In genomic region chr11:128431931-128432330, GRCh38 we compare ENCODE assay signal across 31 cellular contexts.
"Had no signal": no experiment of that assay in that cellular context is flagged by ENCODE, and none has a peak within 500 bp of the region (broad histone marks: within the 10 kb centered on the region; RNA-seq: fewer than 3 reads in every experiment).

No MANE protein-coding gene starts in this region.

- H3K27ac Mint-ChIP-seq: activated CD4-positive, alpha-beta memory T cell treated with anti-CD3 and anti-CD28 coated beads, Interleukin-2, amount 10 ng/mL, durations not matched to agents 7 days and 5 days; activated CD4-positive, alpha-beta T cell treated with anti-CD3 and anti-CD28 coated beads for 36 hours; activated CD4-positive, alpha-beta T cell treated with anti-CD3 and anti-CD28 coated beads, Interleukin-2, amount 10 ng/mL, durations not matched to agents 7 days and 5 days; activated naive CD4-positive, alpha-beta T cell treated with anti-CD3 and anti-CD28 coated beads, Interleukin-2, amount 50 U/mL, for 24 hours; activated naive CD8-positive, alpha-beta T cell treated with anti-CD3 and anti-CD28 coated beads for 36 hours; activated naive CD8-positive, alpha-beta T cell treated with anti-CD3 and anti-CD28 coated beads, Interleukin-2, amount 50 U/mL, for 24 hours; activated T-cell treated with anti-CD3 and anti-CD28 coated beads, Interleukin-2, amount 50 U/mL, for 24 hours; activated T-cell treated with anti-CD3 and anti-CD28 coated beads, Interleukin-2, amount 50 U/mL, for 72 hours; T-helper 17 cell; T-helper 2 cell treated with Interferon-gamma antibody and Interleukin-4, amounts not matched to agents 5 μg/mL and 100 μg/mL, for 36 hours had no signal

- H3K36me3 Mint-ChIP-seq: activated naive CD4-positive, alpha-beta T cell treated with anti-CD3 and anti-CD28 coated beads, Interleukin-2, amount 50 U/mL, for 24 hours; activated naive CD8-positive, alpha-beta T cell treated with anti-CD3 and anti-CD28 coated beads for 36 hours had no signal

- DNase-seq: activated CD4-positive, alpha-beta memory T cell treated with anti-CD3 and anti-CD28 coated beads, Interleukin-2, amount 10 ng/mL, durations not matched to agents 7 days and 5 days; activated CD4-positive, alpha-beta T cell treated with anti-CD3 and anti-CD28 coated beads for 36 hours; activated CD4-positive, alpha-beta T cell treated with anti-CD3 and anti-CD28 coated beads, Interleukin-2, amount 10 ng/mL, durations not matched to agents 7 days and 5 days; activated CD4-positive, alpha-beta T cell treated with anti-CD3 and anti-CD28 coated beads, Interleukin-2, amount 50 U/mL, for 4 hours; activated CD4-positive, CD25-positive, alpha-beta regulatory T cell; activated CD4-positive, CD25-positive, alpha-beta regulatory T cell treated with anti-CD3 and anti-CD28 coated beads, Interleukin-2, amount 50 U/mL, for 72 hours; activated CD8-positive, alpha-beta memory T cell treated with anti-CD3 and anti-CD28 coated beads, Interleukin-2, amount 50 U/mL, for 48 hours; activated gamma-delta T cell; activated naive CD4-positive, alpha-beta T cell; activated naive CD8-positive, alpha-beta T cell treated with anti-CD3 and anti-CD28 coated beads for 36 hours; activated naive CD8-positive, alpha-beta T cell treated with anti-CD3 and anti-CD28 coated beads, Interleukin-2, amount 50 U/mL, for 24 hours; activated T-cell treated with anti-CD3 and anti-CD28 coated beads for 4 hours; activated T-cell treated with anti-CD3 and anti-CD28 coated beads, Interleukin-2, amount 50 U/mL, for 24 hours; activated T-cell treated with anti-CD3 and anti-CD28 coated beads, Interleukin-2, amount 50 U/mL, for 72 hours; adrenal gland; amygdala; body of pancreas; caudate nucleus; cerebellar nuclear complex; colonic mucosa; effector CD8-positive, alpha-beta T cell; esophagus squamous epithelium; foreskin keratinocyte; gastrocnemius medialis; glutamatergic neuron; heart left ventricle; T-helper 1 cell; T-helper 17 cell; T1000 had no signal

- H3K4me1 Mint-ChIP-seq: activated CD4-positive, alpha-beta memory T cell treated with anti-CD3 and anti-CD28 coated beads, Interleukin-2, amount 10 ng/mL, durations not matched to agents 7 days and 5 days had no signal

- H3K4me3 Mint-ChIP-seq: activated CD4-positive, alpha-beta memory T cell treated with anti-CD3 and anti-CD28 coated beads, Interleukin-2, amount 10 ng/mL, durations not matched to agents 7 days and 5 days; activated CD4-positive, alpha-beta T cell treated with anti-CD3 and anti-CD28 coated beads for 36 hours; activated CD4-positive, alpha-beta T cell treated with anti-CD3 and anti-CD28 coated beads, Interleukin-2, amount 10 ng/mL, durations not matched to agents 7 days and 5 days; activated naive CD4-positive, alpha-beta T cell treated with anti-CD3 and anti-CD28 coated beads, Interleukin-2, amount 50 U/mL, for 24 hours; activated naive CD8-positive, alpha-beta T cell treated with anti-CD3 and anti-CD28 coated beads for 36 hours; activated naive CD8-positive, alpha-beta T cell treated with anti-CD3 and anti-CD28 coated beads, Interleukin-2, amount 50 U/mL, for 24 hours; activated T-cell treated with anti-CD3 and anti-CD28 coated beads, Interleukin-2, amount 50 U/mL, for 24 hours; activated T-cell treated with anti-CD3 and anti-CD28 coated beads, Interleukin-2, amount 50 U/mL, for 72 hours; T-helper 17 cell; T-helper 2 cell treated with Interferon-gamma antibody and Interleukin-4, amounts not matched to agents 5 μg/mL and 100 μg/mL, for 36 hours had no signal

- H3K27me3 Mint-ChIP-seq: activated CD4-positive, alpha-beta memory T cell treated with anti-CD3 and anti-CD28 coated beads, Interleukin-2, amount 10 ng/mL, durations not matched to agents 7 days and 5 days; activated CD4-positive, alpha-beta T cell treated with anti-CD3 and anti-CD28 coated beads for 36 hours; activated CD4-positive, alpha-beta T cell treated with anti-CD3 and anti-CD28 coated beads, Interleukin-2, amount 10 ng/mL, durations not matched to agents 7 days and 5 days; activated naive CD4-positive, alpha-beta T cell treated with anti-CD3 and anti-CD28 coated beads, Interleukin-2, amount 50 U/mL, for 24 hours; activated naive CD8-positive, alpha-beta T cell treated with anti-CD3 and anti-CD28 coated beads for 36 hours; activated naive CD8-positive, alpha-beta T cell treated with anti-CD3 and anti-CD28 coated beads, Interleukin-2, amount 50 U/mL, for 24 hours; activated T-cell treated with anti-CD3 and anti-CD28 coated beads, Interleukin-2, amount 50 U/mL, for 24 hours; T-helper 17 cell had no signal

- ATAC-seq: activated CD4-positive, alpha-beta T cell treated with anti-CD3 and anti-CD28 coated beads for 36 hours; activated naive CD8-positive, alpha-beta T cell treated with anti-CD3 and anti-CD28 coated beads, Interleukin-2, amount 50 U/mL, for 24 hours; activated T-cell treated with anti-CD3 and anti-CD28 coated beads, Interleukin-2, amount 50 U/mL, for 72 hours; body of pancreas; foreskin keratinocyte; gastrocnemius medialis; heart left ventricle; T-helper 17 cell had no signal

- H3K9me3 Mint-ChIP-seq: activated naive CD4-positive, alpha-beta T cell treated with anti-CD3 and anti-CD28 coated beads, Interleukin-2, amount 50 U/mL, for 24 hours; activated naive CD8-positive, alpha-beta T cell treated with anti-CD3 and anti-CD28 coated beads for 36 hours; activated T-cell treated with anti-CD3 and anti-CD28 coated beads, Interleukin-2, amount 50 U/mL, for 24 hours; T-helper 2 cell treated with Interferon-gamma antibody and Interleukin-4, amounts not matched to agents 5 μg/mL and 100 μg/mL, for 36 hours had no signal
